Comparison of ENCODE assay signal across 15 cellular contexts in the genomic region with DNA sequence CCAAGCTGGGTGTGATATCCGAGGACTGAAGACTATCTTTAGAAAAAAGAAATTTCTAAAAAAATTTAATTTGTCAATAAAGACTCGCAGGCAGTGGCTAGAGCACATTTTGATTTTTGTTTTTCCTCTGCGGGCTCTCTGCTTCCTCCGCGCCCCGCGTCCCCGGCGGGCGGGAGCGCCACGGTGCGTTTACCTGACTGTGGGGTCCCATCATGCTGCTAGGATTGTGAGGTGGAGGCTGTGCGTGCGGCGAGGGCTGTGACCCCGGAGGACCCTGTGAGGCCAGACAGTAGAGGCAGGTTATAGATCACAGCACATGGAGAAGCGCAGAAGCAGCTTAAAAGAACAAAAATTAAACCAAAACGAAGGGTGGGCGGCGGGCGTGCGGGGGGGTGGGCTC. TPM values are rescaled to one million over a fixed set of nuclear protein-coding genes. Genes with fewer than 3 reads are reported as not detected.
DNase-seq lines count a peak whose midpoint lies in the region; ATAC-seq and TF ChIP-seq lines count a peak whose summit lies in the region.
"Had no signal": no experiment of that assay in that cellular context is flagged by ENCODE, and none has a peak within 500 bp of the region (broad histone marks: within the 10 kb centered on the region; RNA-seq: fewer than 3 reads in every experiment).

No MANE protein-coding gene starts in this region.

- ATAC-seq in activated naive CD4-positive, alpha-beta T cell treated with anti-CD3 and anti-CD28 coated beads, Interleukin-2, amount 50 U/mL, for 72 hours = no peak

- H3K9me3 Mint-ChIP-seq in activated naive CD4-positive, alpha-beta T cell treated with anti-CD3 and anti-CD28 coated beads, Interleukin-2, amount 50 U/mL, for 72 hours = no peaks in the 10 kb centered on the region
- H3K9me3 Mint-ChIP-seq in activated naive CD4-positive, alpha-beta T cell treated with anti-CD3 and anti-CD28 coated beads for 36 hours = no peaks in the 10 kb centered on the region
- no peaks in the 10 kb centered on the region for H3K9me3 Mint-ChIP-seq in endodermal cell
- no peaks in the 10 kb centered on the region for H3K9me3 Mint-ChIP-seq in neural crest cell
- H3K9me3 Mint-ChIP-seq: CD8-positive, alpha-beta memory T cell; HFFc6 had no signal

- H3K4me3 ChIP-seq in endodermal cell (ENCODE audit: low read length) (no peak overlapping the region), tibial artery (no peak overlapping the region)
- H3K4me3 ChIP-seq: BLaER1 had no signal

- CTCF ChIA-PET in activated naive CD4-positive, alpha-beta T cell treated with anti-CD3 and anti-CD28 coated beads for 36 hours (lab: Charles Lee) = interaction anchor here (0.8 kb wide), 1 partner anchor 242 kb away, joined by 4 read pairs; no protein-coding TSS in a partner anchor

- H3K27ac ChIP-seq in endodermal cell (ENCODE audit: low read depth, low read length) (peak overlapping the region; percentile 75), tibial artery (no peak overlapping the region)

- H3K36me3 ChIP-seq in endodermal cell (ENCODE audit: control insufficient read depth, insufficient read depth, low read length) (peaks cover 90% of the 10 kb centered on the region), tibial artery (peaks cover 5 to 26% (median 6%) of the 10 kb centered on the region in 3 donors)

- H3K4me1 Mint-ChIP-seq in activated naive CD4-positive, alpha-beta T cell treated with anti-CD3 and anti-CD28 coated beads for 36 hours (ENCODE audit: low read depth) = no peaks in the 10 kb centered on the region
- H3K4me1 Mint-ChIP-seq in endodermal cell (peaks cover 16% of the 10 kb centered on the region), neural crest cell (peaks cover 47% of the 10 kb centered on the region)

- no peaks in the 10 kb centered on the region for H3K36me3 Mint-ChIP-seq in activated naive CD4-positive, alpha-beta T cell treated with anti-CD3 and anti-CD28 coated beads, Interleukin-2, amount 50 U/mL, for 72 hours
- peaks cover 2% of the 10 kb centered on the region for H3K36me3 Mint-ChIP-seq in activated naive CD4-positive, alpha-beta T cell treated with anti-CD3 and anti-CD28 coated beads for 36 hours (ENCODE audit: low read depth)
- H3K36me3 Mint-ChIP-seq in endodermal cell (ENCODE audit: low read depth) (peaks cover 71% of the 10 kb centered on the region), neural crest cell (ENCODE audit: low read depth) (peaks cover 3% of the 10 kb centered on the region)

- TF ChIP-seq CTCF in endodermal cell (conservative IDR thresholded peaks at IDR 0.05) (no peak), neural crest cell (conservative IDR thresholded peaks at IDR 0.05) (no peak), tibial artery (IDR thresholded peaks at IDR 0.05) (no peak)

- H3K27me3 ChIP-seq in endodermal cell (ENCODE audit: control insufficient read depth, insufficient read depth, low read length, poor library complexity, severe bottlenecking) (no peaks in the 10 kb centered on the region), tibial artery (no peaks in the 10 kb centered on the region)
- H3K27me3 ChIP-seq: BLaER1 had no signal

- H3K27ac Mint-ChIP-seq in activated naive CD4-positive, alpha-beta T cell treated with anti-CD3 and anti-CD28 coated beads, Interleukin-2, amount 50 U/mL, for 72 hours = peak overlapping the region; percentile 22 to 44
- no peak overlapping the region for H3K27ac Mint-ChIP-seq in activated naive CD4-positive, alpha-beta T cell treated with anti-CD3 and anti-CD28 coated beads for 36 hours
- H3K27ac Mint-ChIP-seq in endodermal cell = peak overlapping the region; percentile 81
- peak overlapping the region; percentile 28 for H3K27ac Mint-ChIP-seq in neural crest cell (ENCODE audit: unreplicated experiment)
- H3K27ac Mint-ChIP-seq: HFFc6 had no signal

- DNase-seq in activated naive CD4-positive, alpha-beta T cell treated with anti-CD3 and anti-CD28 coated beads, Interleukin-2, amount 50 U/mL, for 72 hours (ENCODE audit: low spot score in 2 of 2) = no peak
- no peak for DNase-seq in activated naive CD4-positive, alpha-beta T cell treated with anti-CD3 and anti-CD28 coated beads for 36 hours
- no peak for DNase-seq in endodermal cell
- DNase-seq in neural crest cell (ENCODE audit: low read depth, low spot score) = no peak
- DNase-seq in LoVo (ENCODE audit: low spot score) = no peak
- no peak for DNase-seq in NCI-H226
- DNase-seq in tibial artery = no peak
- DNase-seq: 8988T; AML-193; Caco-2; CD8-positive, alpha-beta memory T cell; GF-D8; HCEC 1CT; HFFc6 had no signal

- no peaks in the 10 kb centered on the region for H3K27me3 Mint-ChIP-seq in activated naive CD4-positive, alpha-beta T cell treated with anti-CD3 and anti-CD28 coated beads for 36 hours (ENCODE audit: low read depth)
- H3K27me3 Mint-ChIP-seq in endodermal cell (ENCODE audit: insufficient read depth) = no peaks in the 10 kb centered on the region
- no peaks in the 10 kb centered on the region for H3K27me3 Mint-ChIP-seq in neural crest cell (ENCODE audit: low read depth)

- intact Hi-C loops in activated naive CD4-positive, alpha-beta T cell treated with anti-CD3 and anti-CD28 coated beads for 36 hours (cut with micrococcal nuclease) = no loop called here
- intact Hi-C loops in tibial artery (cut with DNase I; ENCODE audit: low total_unique reads) = no loop called here

- WGBS in endodermal cell (ENCODE audit: insufficient coverage in 1 of 2, insufficient read length in 1 of 2), 2 experiments = 94 to 95% methylated on average over 19 to 23 of the region's 23 CpGs

- no peak overlapping the region for H3K4me3 Mint-ChIP-seq in activated naive CD4-positive, alpha-beta T cell treated with anti-CD3 and anti-CD28 coated beads for 36 hours
- H3K4me3 Mint-ChIP-seq in endodermal cell (no peak overlapping the region), neural crest cell (no peak overlapping the region)
- H3K4me3 Mint-ChIP-seq: CD8-positive, alpha-beta memory T cell; HFFc6 had no signal

- H3K4me1 ChIP-seq in endodermal cell (ENCODE audit: control insufficient read depth, insufficient read depth, low read length) = no peaks in the 10 kb centered on the region
- peaks cover 0 to 23% (median 10%) of the 10 kb centered on the region in 4 donors for H3K4me1 ChIP-seq in tibial artery
- H3K4me1 ChIP-seq: Caco-2 had no signal

- H3K9me3 ChIP-seq in endodermal cell (ENCODE audit: control insufficient read depth, low read length) (no peaks in the 10 kb centered on the region), tibial artery (no peaks in the 10 kb centered on the region)
- H3K9me3 ChIP-seq: BLaER1, Caco-2 had no signal

- H3K9ac ChIP-seq in endodermal cell (ENCODE audit: extremely low read depth, low read length, poor library complexity, severe bottlenecking) = no peak overlapping the region
- H3K9ac ChIP-seq: BLaER1 had no signal

RNA-seq across cellular contexts. Expression of a gene that starts 57.9 kb away (rescaled TPM):
- total RNA-seq in activated naive CD4-positive, alpha-beta T cell treated with anti-CD3 and anti-CD28 coated beads, Interleukin-2, amount 50 U/mL, for 72 hours = 100 to 1,000 TPM; 169 to 186 TPM
- 100 to 1,000 TPM; 203 to 211 TPM for total RNA-seq in activated naive CD4-positive, alpha-beta T cell treated with anti-CD3 and anti-CD28 coated beads for 36 hours
- total RNA-seq in endodermal cell (10 to 100 TPM; 84.5 to 95.8 TPM), neural crest cell (96.2 and 97.5 TPM in 2 replicates)
- polyA plus RNA-seq in endodermal cell (2013, experiment 1 of 2) = 87.1 TPM
- 77.1 TPM for polyA plus RNA-seq in endodermal cell (2013, experiment 2 of 2)

RNA-seq across cellular contexts. Expression of a gene that starts 58.0 kb away (rescaled TPM):
- 10 to 100 TPM; 11.7 to 12.1 TPM for total RNA-seq in activated naive CD4-positive, alpha-beta T cell treated with anti-CD3 and anti-CD28 coated beads, Interleukin-2, amount 50 U/mL, for 72 hours
- total RNA-seq in activated naive CD4-positive, alpha-beta T cell treated with anti-CD3 and anti-CD28 coated beads for 36 hours = 10 to 100 TPM; 12.7 to 13.6 TPM
- total RNA-seq in endodermal cell = 10 to 100 TPM in 1 of 2 donors, 1 to 10 TPM in 1; 8.2 to 11.0 TPM
- polyA plus RNA-seq in endodermal cell (2013, experiment 1 of 2) = 13.3 TPM
- 12.0 TPM for polyA plus RNA-seq in endodermal cell (2013, experiment 2 of 2)
- total RNA-seq in neural crest cell = 16.0 and 17.3 TPM in 2 replicates
